8 cellular contexts compared by ENCODE assay signal in genomic region chr12:8373744-8374143, GRCh38.
A peak's percentile ranks its signal among the peaks of the same experiment; 100 is the strongest.
DNase-seq lines count a peak whose midpoint lies in the region; ATAC-seq and TF ChIP-seq lines count a peak whose summit lies in the region.
"Not testable (repeated sequence)": the region's sequence is repeated elsewhere in the genome, so short reads cannot be mapped to it uniquely, and the experiment has no call there.

No MANE protein-coding gene starts in this region.

- ATAC-seq in DND-41 (ENCODE audit: insufficient read depth, low read depth); foreskin keratinocyte: not testable (repeated sequence)

- not testable (repeated sequence) for H3K27me3 Mint-ChIP-seq in H9 (ENCODE audit: low read depth); neural crest cell (ENCODE audit: low read depth)

- not testable (repeated sequence) for H3K79me1 ChIP-seq in H9 (ENCODE audit: insufficient read depth, low read depth, low read length, poor library complexity, severe bottlenecking)

- H3K27ac Mint-ChIP-seq in H9; neural crest cell (ENCODE audit: unreplicated experiment): not testable (repeated sequence)

- not testable (repeated sequence) for H2AFZ ChIP-seq in DND-41 (ENCODE audit: low read depth, low read length); H9 (ENCODE audit: low read length); mammary epithelial cell (ENCODE audit: low read depth, low read length)

- H3K4ac ChIP-seq in H9 (ENCODE audit: low read depth, low read length): not testable (repeated sequence)

- TF ChIP-seq CTCF in DND-41 (IDR thresholded peaks at IDR 0.05; ENCODE audit: borderline replicate concordance, extremely low read depth, low read length, poor library complexity, severe bottlenecking) (peak; percentile 21), H9 (conservative IDR thresholded peaks at IDR 0.05) (peak; percentile 69), mammary epithelial cell (conservative IDR thresholded peaks at IDR 0.05 in 1 of 2, IDR thresholded peaks at IDR 0.05 in 1 of 2; ENCODE audit: extremely low read depth in 1 of 2, insufficient read depth in 1 of 2, low read depth in 1 of 2, low read length in 2 of 2) (peak; percentile 20 to 45), foreskin keratinocyte (conservative IDR thresholded peaks at IDR 0.05) (peak; percentile 34), neural crest cell (conservative IDR thresholded peaks at IDR 0.05) (peak; percentile 73)

- not testable (repeated sequence) for H3K4me1 ChIP-seq in DND-41 (ENCODE audit: insufficient read depth, low read length); H9 (ENCODE audit: insufficient read depth, low read length); mammary epithelial cell (ENCODE audit: insufficient read depth, low read length); foreskin keratinocyte

- H3K23ac ChIP-seq in H9 (ENCODE audit: insufficient read length, low read depth, low read length): not testable (repeated sequence)

- H3K36me3 ChIP-seq in DND-41 (ENCODE audit: insufficient read depth, low read length); mammary epithelial cell (ENCODE audit: insufficient read depth, low read length): not testable (repeated sequence)

- not testable (repeated sequence) for H3K14ac ChIP-seq in H9 (ENCODE audit: insufficient read depth, low read length)

- dilution Hi-C loops in mammary epithelial cell (cut with HindIII; ENCODE audit: low sequenced_read_pairs): not testable (repeated sequence)

- not testable (repeated sequence) for H3K9me3 Mint-ChIP-seq in H9, neural crest cell

- H4K8ac ChIP-seq in H9 (replicated peaks; ENCODE audit: insufficient read length, low read depth, low read length): not testable (repeated sequence)

- intact Hi-C loops in mammary epithelial cell (cut with micrococcal nuclease): not testable (repeated sequence)

- not testable (repeated sequence) for BruUV-seq in mammary epithelial cell (replicated peaks; lab: Mats Ljungman, UMichigan)

- WGBS in H9 (ENCODE audit: extremely low coverage, insufficient read length, low lambda C conversion rate): no CpG with 5 or more reads among the region's 5 CpGs
- WGBS in mammary epithelial cell (ENCODE audit: low coverage, missing lambda C conversion rate): 30% methylated on average over 5 of the region's 5 CpGs

- H4K20me1 ChIP-seq in DND-41 (ENCODE audit: insufficient read depth, low read length); H9 (ENCODE audit: control insufficient read depth, insufficient read depth, insufficient read length); mammary epithelial cell (ENCODE audit: insufficient read depth, low read length): not testable (repeated sequence)

- H3K4me1 Mint-ChIP-seq in H9: peaks cover 26 to 31% of the 10 kb centered on the region in 2 experiments
- not testable (repeated sequence) for H3K4me1 Mint-ChIP-seq in neural crest cell

- H3K9me3 ChIP-seq in DND-41 (ENCODE audit: insufficient read depth, low read length, severe bottlenecking); H9 (ENCODE audit: control insufficient read depth, low read depth, low read length); mammary epithelial cell (replicated peaks; ENCODE audit: insufficient read depth, low read length): not testable (repeated sequence)

- not testable (repeated sequence) for H3K36me3 Mint-ChIP-seq in H9 (ENCODE audit: insufficient read depth in 1 of 3, low read depth in 3 of 3); neural crest cell (ENCODE audit: low read depth)

- H2BK15ac ChIP-seq in H9 (ENCODE audit: low read depth, low read length): not testable (repeated sequence)

- H3K56ac ChIP-seq in H9 (ENCODE audit: insufficient read length, low read depth, low read length): not testable (repeated sequence)

- peak; percentile 52 for DNase-seq in ACHN
- not testable (repeated sequence) for DNase-seq in DND-41; H9; mammary epithelial cell; neural crest cell (ENCODE audit: low read depth, low spot score)
- DNase-seq in MV-4-11 (lab: John Stamatoyannopoulos, UW): peak; percentile 6
- DNase-seq in SIG-M5 treated with dmso at 0.1 percent for 504 hours (lab: John Stamatoyannopoulos, UW; ENCODE audit: unreplicated experiment): peak; percentile 13
- DNase-seq in foreskin keratinocyte: peak in 1 of 2 donors; percentile 2

- not testable (repeated sequence) for H2BK120ac ChIP-seq in H9 (ENCODE audit: low read depth, low read length, poor library complexity, severe bottlenecking)

- not testable (repeated sequence) for H2BK12ac ChIP-seq in H9 (ENCODE audit: insufficient read length, low read depth, low read length)

- not testable (repeated sequence) for H2BK20ac ChIP-seq in H9 (ENCODE audit: low read depth, low read length, poor library complexity, severe bottlenecking)

- not testable (repeated sequence) for H3K23me2 ChIP-seq in H9 (ENCODE audit: insufficient read length, low read depth, low read length, poor library complexity, severe bottlenecking)

- H3K27ac ChIP-seq in DND-41 (ENCODE audit: low read length); H9 (ENCODE audit: insufficient read length, low read depth, low read length); mammary epithelial cell (ENCODE audit: insufficient read depth, low read depth, low read length); foreskin keratinocyte: not testable (repeated sequence)

- not testable (repeated sequence) for H3K27me3 ChIP-seq in DND-41 (ENCODE audit: insufficient read depth, low read length, poor library complexity); H9 (ENCODE audit: insufficient read depth, low read length); mammary epithelial cell (ENCODE audit: insufficient read depth, low read length); foreskin keratinocyte

- H3K18ac ChIP-seq in H9 (ENCODE audit: insufficient read length, low read depth, low read length): not testable (repeated sequence)

- CTCF ChIA-PET in mammary epithelial cell (lab: Charles Lee; ENCODE audit: low non-redundant PET): not testable (repeated sequence)

- not testable (repeated sequence) for H3K4me3 Mint-ChIP-seq in H9, neural crest cell

- not testable (repeated sequence) for H3K9ac ChIP-seq in DND-41 (ENCODE audit: low read depth, low read length); H9 (ENCODE audit: extremely low read depth, insufficient read length, low read length); mammary epithelial cell (ENCODE audit: insufficient read depth, low read length)

- not testable (repeated sequence) for H4K91ac ChIP-seq in H9 (ENCODE audit: insufficient read length, low read depth, low read length)

- H3K4me3 ChIP-seq in DND-41 (ENCODE audit: low read depth in 1 of 2, low read length in 2 of 2); mammary epithelial cell (replicated peaks in 1 of 3; ENCODE audit: insufficient read depth in 1 of 3, low read depth in 2 of 3, low read length in 3 of 3): not testable (repeated sequence)

- in situ Hi-C loops in ACHN (cut with HindIII; ENCODE audit: low pct_ligation_motif_present, low pct_unique_long_range_greater_than_20kb, low sequenced_read_pairs); mammary epithelial cell (cut with MboI; ENCODE audit: low sequenced_read_pairs in 2 of 2): not testable (repeated sequence)

- H2BK5ac ChIP-seq in H9 (ENCODE audit: insufficient read length, low read length): not testable (repeated sequence)

- H2AK5ac ChIP-seq in H9 (ENCODE audit: insufficient read length, low read length): not testable (repeated sequence)

- not testable (repeated sequence) for H3K79me2 ChIP-seq in DND-41 (ENCODE audit: insufficient read depth, low read length); H9 (ENCODE audit: insufficient read depth, low read length); mammary epithelial cell (ENCODE audit: insufficient read depth, low read length)

- H4K5ac ChIP-seq in H9 (ENCODE audit: insufficient read length, low read depth, low read length): not testable (repeated sequence)

- H3T11ph ChIP-seq in H9 (ENCODE audit: low read length): not testable (repeated sequence)

- not testable (repeated sequence) for H3K4me2 ChIP-seq in DND-41 (ENCODE audit: insufficient read depth, low read length); H9 (ENCODE audit: insufficient read depth, insufficient read length, low read length); mammary epithelial cell (ENCODE audit: insufficient read depth, low read depth, low read length)

Comparison
In these comparisons a context has a peak if more than half of its experiments do, and no peak if none do; other contexts are left out.
1. CTCF ChIP-seq: peak in every context shown above with its lines; median percentile 73 in neural crest cell; 69 in H9; 34 in foreskin keratinocyte; 32 in mammary epithelial cell; 21 in DND-41.